8 cellular contexts compared by ENCODE assay signal in genomic region chr12:104063712-104064030, GRCh38. TPM values are rescaled to one million over a fixed set of nuclear protein-coding genes. Genes with fewer than 3 reads are reported as not detected.
DNase-seq lines count a peak whose midpoint lies in the region; ATAC-seq and TF ChIP-seq lines count a peak whose summit lies in the region.

No MANE protein-coding gene starts in this region.

- no peak for DNase-seq in Calu3
- no peak for DNase-seq in activated CD8-positive, alpha-beta T cell treated with anti-CD3 and anti-CD28 coated beads, Interleukin-2, amount 10 ng/mL, durations not matched to agents 7 days and 5 days
- DNase-seq in right atrium auricular region (ENCODE audit: low spot score): no peak
- DNase-seq in skeletal muscle cell (ENCODE audit: low read depth): no peak
- no peak for DNase-seq in SIG-M5 (lab: John Stamatoyannopoulos, UW)
- DNase-seq in middle frontal gyrus (ENCODE audit: extremely low spot score, low spot score): no peak

- no peaks in the 10 kb centered on the region for H3K27me3 ChIP-seq in right atrium auricular region

- POLR2A ChIA-PET in activated CD8-positive, alpha-beta T cell treated with anti-CD3 and anti-CD28 coated beads, Interleukin-2, amount 10 ng/mL, durations not matched to agents 7 days and 5 days (lab: Charles Lee): interaction anchor here (0.6 to 2.2 kb wide), 6 partner anchors 8 to 107 kb away, joined by 3 to 10 read pairs (median 6); partner anchors contain the start of genes NFYB and TDG

- ATAC-seq in GM19438 (IDR thresholded peaks at IDR 0.05; ENCODE audit: low read depth, unreplicated experiment) (peak; percentile 38), HG03457 (IDR thresholded peaks at IDR 0.05; ENCODE audit: unreplicated experiment) (peak; percentile 26)
- ATAC-seq in activated CD8-positive, alpha-beta T cell treated with anti-CD3 and anti-CD28 coated beads, Interleukin-2, amount 10 ng/mL, durations not matched to agents 7 days and 5 days: peak; percentile 34

- peaks cover 10% of the 10 kb centered on the region for H3K4me1 Mint-ChIP-seq in Calu3 (ENCODE audit: low read depth, unreplicated experiment)
- peaks cover 21% of the 10 kb centered on the region for H3K4me1 Mint-ChIP-seq in activated CD8-positive, alpha-beta T cell treated with anti-CD3 and anti-CD28 coated beads, Interleukin-2, amount 10 ng/mL, durations not matched to agents 7 days and 5 days (ENCODE audit: low read depth)

- H3K27ac ChIP-seq in right atrium auricular region: peak overlapping the region; percentile 90 to 92

- H3K4me3 Mint-ChIP-seq in Calu3 (ENCODE audit: low read depth, unreplicated experiment): peak overlapping the region; percentile 92
- peak overlapping the region; percentile 95 for H3K4me3 Mint-ChIP-seq in activated CD8-positive, alpha-beta T cell treated with anti-CD3 and anti-CD28 coated beads, Interleukin-2, amount 10 ng/mL, durations not matched to agents 7 days and 5 days

- H3K36me3 Mint-ChIP-seq in Calu3 (ENCODE audit: insufficient read depth, unreplicated experiment): peaks cover 20% of the 10 kb centered on the region
- H3K36me3 Mint-ChIP-seq in activated CD8-positive, alpha-beta T cell treated with anti-CD3 and anti-CD28 coated beads, Interleukin-2, amount 10 ng/mL, durations not matched to agents 7 days and 5 days (ENCODE audit: low read depth): peaks cover 11% of the 10 kb centered on the region

- no TSS peak for BruUV-seq in Calu3 (replicated peaks; lab: Mats Ljungman, UMichigan)

- CTCF ChIA-PET in Calu3 (lab: Charles Lee): interaction anchor here (0.8 to 1.6 kb wide), 2 partner anchors 45 to 107 kb away, joined by 3 to 6 read pairs; no protein-coding TSS in a partner anchor
- CTCF ChIA-PET in activated CD8-positive, alpha-beta T cell treated with anti-CD3 and anti-CD28 coated beads, Interleukin-2, amount 10 ng/mL, durations not matched to agents 7 days and 5 days (lab: Charles Lee): interaction anchor here (0.9 to 4.5 kb wide), 8 partner anchors 15 to 225 kb away, joined by 3 to 51 read pairs (median 4); no protein-coding TSS in a partner anchor

- H3K27me3 Mint-ChIP-seq in Calu3 (ENCODE audit: unreplicated experiment): peaks cover 26% of the 10 kb centered on the region
- H3K27me3 Mint-ChIP-seq in activated CD8-positive, alpha-beta T cell treated with anti-CD3 and anti-CD28 coated beads, Interleukin-2, amount 10 ng/mL, durations not matched to agents 7 days and 5 days (ENCODE audit: low read depth): peaks cover 17% of the 10 kb centered on the region

- intact Hi-C loops in Calu3 (cut with micrococcal nuclease; ENCODE audit: unreplicated experiment): no loop called here

- H3K4me1 ChIP-seq in right atrium auricular region: peaks cover 0 to 19% of the 10 kb centered on the region in 2 donors

- H3K9me3 ChIP-seq in right atrium auricular region: no peaks in the 10 kb centered on the region

- peak overlapping the region; percentile 89 to 93 for H3K4me3 ChIP-seq in right atrium auricular region
- peak overlapping the region; percentile 97 for H3K4me3 ChIP-seq in skeletal muscle cell (ENCODE audit: low read depth, low read length)

- peaks cover 15% of the 10 kb centered on the region for H3K36me3 ChIP-seq in right atrium auricular region

- no peaks in the 10 kb centered on the region for H3K9me3 Mint-ChIP-seq in Calu3 (ENCODE audit: low read depth, unreplicated experiment)
- H3K9me3 Mint-ChIP-seq in activated CD8-positive, alpha-beta T cell treated with anti-CD3 and anti-CD28 coated beads, Interleukin-2, amount 10 ng/mL, durations not matched to agents 7 days and 5 days (ENCODE audit: insufficient read depth): no peaks in the 10 kb centered on the region

- TF ChIP-seq CTCF in Calu3 (IDR thresholded peaks at IDR 0.05; ENCODE audit: unreplicated experiment) (no peak), right atrium auricular region (IDR thresholded peaks at IDR 0.05) (no peak)

- H3K27ac Mint-ChIP-seq in Calu3 (ENCODE audit: unreplicated experiment): no peak overlapping the region
- H3K27ac Mint-ChIP-seq in activated CD8-positive, alpha-beta T cell treated with anti-CD3 and anti-CD28 coated beads, Interleukin-2, amount 10 ng/mL, durations not matched to agents 7 days and 5 days: peak overlapping the region; percentile 60

RNA-seq across cellular contexts. Expression of gene HCFC2, which starts 0.7 kb away (rescaled TPM):
- total RNA-seq in Calu3 (2022) (7.8 and 9.4 TPM in 2 replicates), right atrium auricular region (1 to 10 TPM; 6.4 to 8.1 TPM)
- total RNA-seq in activated CD8-positive, alpha-beta T cell treated with anti-CD3 and anti-CD28 coated beads, Interleukin-2, amount 10 ng/mL, durations not matched to agents 7 days and 5 days: 10 to 100 TPM; 12.0 to 15.3 TPM

RNA-seq across cellular contexts. Expression of gene GLT8D2, which starts 13.7 kb away (rescaled TPM):
- total RNA-seq in Calu3 (2022): not detected in 2 replicates
- total RNA-seq in activated CD8-positive, alpha-beta T cell treated with anti-CD3 and anti-CD28 coated beads, Interleukin-2, amount 10 ng/mL, durations not matched to agents 7 days and 5 days: not detected
- 1 to 10 TPM; 5.6 to 9.9 TPM for total RNA-seq in right atrium auricular region
